8 cellular contexts compared by ENCODE assay signal in the genomic region with DNA sequence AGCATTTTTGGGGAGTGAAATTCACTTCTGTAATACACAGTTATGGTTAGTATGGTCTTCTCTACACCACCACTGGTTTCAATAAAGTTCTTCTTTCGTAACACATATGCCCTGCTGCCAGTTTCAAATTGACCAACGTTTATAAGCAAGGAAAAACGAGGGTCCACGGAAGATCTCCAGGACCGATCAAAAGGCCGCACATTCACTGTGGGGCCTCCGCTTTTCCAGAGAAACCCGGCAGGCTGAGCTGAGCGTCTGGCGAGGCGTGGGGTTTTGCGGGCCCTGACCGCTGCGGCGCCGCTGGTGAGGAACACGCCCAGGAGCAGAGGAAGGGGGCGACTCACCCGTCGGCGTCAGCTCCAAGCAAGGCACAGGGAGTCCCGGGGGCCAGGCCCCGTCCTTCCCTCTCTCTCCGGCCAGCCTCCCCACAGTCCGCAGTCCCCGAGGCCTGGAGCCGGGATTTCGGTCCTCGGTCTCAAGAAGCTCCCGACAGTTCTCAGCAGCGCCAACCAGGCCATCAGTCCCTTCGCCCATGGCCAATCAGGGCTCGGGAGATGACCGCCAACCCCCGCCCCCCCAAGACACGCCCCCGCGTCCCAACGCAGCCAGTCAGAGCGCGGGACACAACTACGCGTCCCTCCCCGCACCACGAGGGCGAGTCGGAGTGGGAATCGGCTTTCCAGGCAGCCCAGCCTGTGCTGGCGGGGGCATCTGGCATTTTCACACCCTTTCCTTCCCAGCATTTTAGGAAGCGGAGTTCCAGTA. TPM values are rescaled to one million over a fixed set of nuclear protein-coding genes. Genes with fewer than 3 reads are reported as not detected.
DNase-seq lines count a peak whose midpoint lies in the region; TF ChIP-seq lines count a peak whose summit lies in the region.

A gene with protein sequence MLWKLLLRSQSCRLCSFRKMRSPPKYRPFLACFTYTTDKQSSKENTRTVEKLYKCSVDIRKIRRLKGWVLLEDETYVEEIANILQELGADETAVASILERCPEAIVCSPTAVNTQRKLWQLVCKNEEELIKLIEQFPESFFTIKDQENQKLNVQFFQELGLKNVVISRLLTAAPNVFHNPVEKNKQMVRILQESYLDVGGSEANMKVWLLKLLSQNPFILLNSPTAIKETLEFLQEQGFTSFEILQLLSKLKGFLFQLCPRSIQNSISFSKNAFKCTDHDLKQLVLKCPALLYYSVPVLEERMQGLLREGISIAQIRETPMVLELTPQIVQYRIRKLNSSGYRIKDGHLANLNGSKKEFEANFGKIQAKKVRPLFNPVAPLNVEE (minus strand): TSS at position 522 of the 765 bp plus-strand sequence. CDS start 8,432 bp downstream, outside the sequence.

- peaks cover 26% of the 10 kb centered on the region for H3K36me3 Mint-ChIP-seq in activated naive CD8-positive, alpha-beta T cell treated with anti-CD3 and anti-CD28 coated beads for 36 hours
- peaks cover 7% of the 10 kb centered on the region for H3K36me3 Mint-ChIP-seq in glutamatergic neuron (ENCODE audit: unreplicated experiment)

- POLR2A ChIA-PET in HEK293T (lab: Yijun Ruan, JAX) = interaction anchor here (0.7 to 2.4 kb wide), 10 partner anchors 10 to 629 kb away, joined by 3 to 16 read pairs (median 4); a partner anchor contains a TSS

- H3K9me3 ChIP-seq in osteoblast (ENCODE audit: low read depth, low read length) (no peaks in the 10 kb centered on the region), testis (no peaks in the 10 kb centered on the region)

- intact Hi-C loops in testis (cut with DNase I; ENCODE audit: low total_unique reads) = loop anchor here (10.0 kb wide), 1 partner anchor 108 kb away; a partner anchor contains a TSS

- peak; percentile 98 for DNase-seq in GM03348 (ENCODE audit: low spot score)
- DNase-seq in HEK293T (ENCODE audit: extremely low spot score) = peak; percentile 96
- peak; percentile 84 for DNase-seq in MV-4-11 (lab: John Stamatoyannopoulos, UW)
- peak; percentile 29 for DNase-seq in SKM-1 (lab: John Stamatoyannopoulos, UW; ENCODE audit: unreplicated experiment)
- DNase-seq in activated naive CD8-positive, alpha-beta T cell treated with anti-CD3 and anti-CD28 coated beads for 36 hours = peak; percentile 81
- peak; percentile 92 for DNase-seq in glutamatergic neuron
- DNase-seq in osteoblast (ENCODE audit: insufficient read length, low spot score, missing footprints) = peak; percentile 95
- DNase-seq in testis = peak; percentile 96

- peak within 1 kb of the TSS; percentile 80 for H2AFZ ChIP-seq in osteoblast (ENCODE audit: low read length)

- peaks cover 15% of the 10 kb centered on the region for H3K79me2 ChIP-seq in osteoblast (ENCODE audit: insufficient read depth, low read length)

- H3K4me1 ChIP-seq in osteoblast (ENCODE audit: insufficient read depth, low read length) (peaks cover 28% of the 10 kb centered on the region), testis (peaks cover 11% of the 10 kb centered on the region)

- H3K4me3 Mint-ChIP-seq in activated naive CD8-positive, alpha-beta T cell treated with anti-CD3 and anti-CD28 coated beads for 36 hours = peak within 1 kb of the TSS; percentile 89
- peak within 1 kb of the TSS; percentile 93 for H3K4me3 Mint-ChIP-seq in glutamatergic neuron (ENCODE audit: unreplicated experiment)

- H3K27me3 ChIP-seq in osteoblast (ENCODE audit: insufficient read depth, low read length) = no peaks in the 10 kb centered on the region
- H3K27me3 ChIP-seq in testis = no peaks in the 10 kb centered on the region

- peak within 1 kb of the TSS; percentile 86 for H3K27ac Mint-ChIP-seq in activated naive CD8-positive, alpha-beta T cell treated with anti-CD3 and anti-CD28 coated beads for 36 hours
- peak within 1 kb of the TSS; percentile 90 for H3K27ac Mint-ChIP-seq in glutamatergic neuron (ENCODE audit: unreplicated experiment)

- peak within 1 kb of the TSS; percentile 84 for H3K27ac ChIP-seq in osteoblast (ENCODE audit: low read depth, low read length)
- H3K27ac ChIP-seq in testis = peak within 1 kb of the TSS; percentile 89 to 93

- H3K4me3 ChIP-seq in osteoblast (ENCODE audit: insufficient read depth, low read length) = peak within 1 kb of the TSS; percentile 82
- peak within 1 kb of the TSS; percentile 79 to 89 for H3K4me3 ChIP-seq in testis

- H4K20me1 ChIP-seq in osteoblast (ENCODE audit: insufficient read depth, low read length) = no peaks in the 10 kb centered on the region

- 0% methylated on average over 17 to 50 of the region's 50 CpGs for WGBS in testis, 2 donors

- TF ChIP-seq CTCF in glutamatergic neuron (IDR thresholded peaks at IDR 0.05; ENCODE audit: partially characterized antibody, unreplicated experiment) (no peak), osteoblast (IDR thresholded peaks at IDR 0.05; ENCODE audit: extremely low read depth, low read depth, low read length) (no peak), testis (IDR thresholded peaks at IDR 0.05) (no peak)

- no peaks in the 10 kb centered on the region for H3K27me3 Mint-ChIP-seq in activated naive CD8-positive, alpha-beta T cell treated with anti-CD3 and anti-CD28 coated beads for 36 hours
- peaks cover 4% of the 10 kb centered on the region for H3K27me3 Mint-ChIP-seq in glutamatergic neuron (ENCODE audit: unreplicated experiment)

- peaks cover 14% of the 10 kb centered on the region for H3K9me3 Mint-ChIP-seq in activated naive CD8-positive, alpha-beta T cell treated with anti-CD3 and anti-CD28 coated beads for 36 hours
- H3K9me3 Mint-ChIP-seq in glutamatergic neuron (ENCODE audit: unreplicated experiment) = no peaks in the 10 kb centered on the region

- CTCF ChIA-PET in HEK293T (lab: Yijun Ruan, JAX) = interaction anchor here (1.3 kb wide), 1 partner anchor 27 kb away, joined by 3 read pairs; no protein-coding TSS in a partner anchor

- H3K36me3 ChIP-seq in osteoblast (ENCODE audit: insufficient read depth, low read length) = no peaks in the 10 kb centered on the region
- H3K36me3 ChIP-seq in testis (ENCODE audit: low read depth, missing control alignments) = no peaks in the 10 kb centered on the region

- TF ChIP-seq POLR2A in testis (IDR thresholded peaks at IDR 0.05) = peak; percentile 41

- peaks cover 34% of the 10 kb centered on the region for H3K4me1 Mint-ChIP-seq in activated naive CD8-positive, alpha-beta T cell treated with anti-CD3 and anti-CD28 coated beads for 36 hours
- H3K4me1 Mint-ChIP-seq in glutamatergic neuron (ENCODE audit: low read depth, unreplicated experiment) = peaks cover 4% of the 10 kb centered on the region

- H3K4me2 ChIP-seq in osteoblast (ENCODE audit: insufficient read depth, low read length) = peak within 1 kb of the TSS; percentile 91

TF ChIP-seq in HEK293T, 16 proteins besides CTCF, POLR2A, EP300 and RAD21:
- TF ChIP-seq L3MBTL2 (conservative IDR thresholded peaks at IDR 0.05) (peak; percentile 97), LEF1 (IDR thresholded peaks at IDR 0.05; ENCODE audit: borderline replicate concordance) (no peak)
- TF ChIP-seq, protein P1, sequence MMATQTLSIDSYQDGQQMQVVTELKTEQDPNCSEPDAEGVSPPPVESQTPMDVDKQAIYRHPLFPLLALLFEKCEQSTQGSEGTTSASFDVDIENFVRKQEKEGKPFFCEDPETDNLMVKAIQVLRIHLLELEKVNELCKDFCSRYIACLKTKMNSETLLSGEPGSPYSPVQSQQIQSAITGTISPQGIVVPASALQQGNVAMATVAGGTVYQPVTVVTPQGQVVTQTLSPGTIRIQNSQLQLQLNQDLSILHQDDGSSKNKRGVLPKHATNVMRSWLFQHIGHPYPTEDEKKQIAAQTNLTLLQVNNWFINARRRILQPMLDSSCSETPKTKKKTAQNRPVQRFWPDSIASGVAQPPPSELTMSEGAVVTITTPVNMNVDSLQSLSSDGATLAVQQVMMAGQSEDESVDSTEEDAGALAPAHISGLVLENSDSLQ (IDR thresholded peaks at IDR 0.05) = peak; percentile 80

RNA-seq across cellular contexts. Expression of the gene that starts here (rescaled TPM):
- 1 to 10 TPM; 4.1 to 6.6 TPM for total RNA-seq in activated naive CD8-positive, alpha-beta T cell treated with anti-CD3 and anti-CD28 coated beads for 36 hours
- 13.2 TPM for total RNA-seq in glutamatergic neuron (ENCODE audit: unreplicated experiment)
- total RNA-seq in osteoblast = 3.6 and 3.8 TPM in 2 replicates
- 10 to 100 TPM; 22.7 to 25.2 TPM for total RNA-seq in testis
- 19.5 TPM for polyA plus RNA-seq in testis (ENCODE audit: insufficient read depth, low read depth, low replicate concordance)

Comparison
In these comparisons a context has a peak if more than half of its experiments do, and no peak if none do; other contexts are left out.
1. Peak in every context shown above with its lines: DNase-seq, H3K4me3 ChIP-seq and H3K27ac ChIP-seq.
2. DNase-seq: peak in every context shown above with its lines; median percentile 98 in GM03348; 96 in HEK293T; 96 in testis; 95 in osteoblast; 92 in glutamatergic neuron; 84 in MV-4-11; 81 in activated naive CD8-positive, alpha-beta T cell treated with anti-CD3 and anti-CD28 coated beads for 36 hours; 29 in SKM-1.